Comparison of ENCODE assay signal across 9 cellular contexts in the genomic region with DNA sequence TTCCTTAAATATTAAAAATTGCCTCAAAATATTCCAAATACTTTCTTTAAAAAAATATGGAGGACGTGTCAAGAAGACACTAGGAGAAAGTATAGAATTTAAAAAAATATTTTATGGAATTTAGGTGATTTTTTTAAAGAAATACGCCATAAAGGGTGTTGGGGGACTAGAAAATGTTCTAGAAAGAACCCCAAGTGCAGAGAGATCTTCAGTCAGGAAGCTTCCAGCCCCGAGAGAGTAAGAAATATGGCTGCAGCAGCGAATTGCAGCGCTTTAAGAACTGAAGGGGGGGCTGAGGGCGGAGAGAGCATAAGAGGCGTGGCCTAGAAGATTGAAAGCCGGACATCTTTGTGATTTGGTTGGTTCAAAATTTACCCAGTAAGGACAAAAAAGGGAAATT. TPM values are rescaled to one million over a fixed set of nuclear protein-coding genes. Genes with fewer than 3 reads are reported as not detected.
DNase-seq lines count a peak whose midpoint lies in the region; ATAC-seq and TF ChIP-seq lines count a peak whose summit lies in the region.
"Had no signal": no experiment of that assay in that cellular context is flagged by ENCODE, and none has a peak within 500 bp of the region (broad histone marks: within the 10 kb centered on the region; RNA-seq: fewer than 3 reads in every experiment).

XIST (minus strand) TSS at position 248 of the 400 bp plus-strand sequence.

- no peak for TF ChIP-seq RAD21 in SK-N-SH (IDR thresholded peaks at IDR 0.05; ENCODE audit: low read length)

- H3K9ac ChIP-seq in SK-N-SH = peak within 1 kb of the TSS; percentile 99

- H3K36me3 ChIP-seq in SK-N-SH (replicated peaks in 1 of 2; ENCODE audit: control insufficient read depth in 1 of 2, insufficient read depth in 2 of 2, low read length in 1 of 2) = peaks cover 5 to 10% of the 10 kb centered on the region in 2 experiments
- no peaks in the 10 kb centered on the region for H3K36me3 ChIP-seq in spleen
- H3K36me3 ChIP-seq in HAP-1 (replicated peaks) = no peaks in the 10 kb centered on the region

- H3K4me1 ChIP-seq in SK-N-SH (ENCODE audit: control insufficient read depth in 1 of 2, insufficient read depth in 2 of 2, low read depth in 1 of 2, low read length in 1 of 2) (no peaks in the 10 kb centered on the region), spleen (peaks cover 0 to 18% (median 0%) of the 10 kb centered on the region in 6 donors), HAP-1 (peaks cover 22% of the 10 kb centered on the region)

- peak; percentile 81 for TF ChIP-seq POLR2A in GM18951 (IDR thresholded peaks at IDR 0.05; ENCODE audit: extremely low read depth, insufficient read depth, insufficient read length)
- peak in 2 of 3 donors; percentile 68 to 78 for TF ChIP-seq POLR2A in spleen (IDR thresholded peaks at IDR 0.05)

- POLR2A ChIA-PET in SK-N-SH (lab: Yijun Ruan, JAX) = no interaction called here

- peaks cover 33% of the 10 kb centered on the region for H4K20me1 ChIP-seq in SK-N-SH (ENCODE audit: insufficient read depth)

- H3K9me3 ChIP-seq in SK-N-SH = no peaks in the 10 kb centered on the region
- no peaks in the 10 kb centered on the region for H3K9me3 ChIP-seq in spleen
- H3K9me3 ChIP-seq in HAP-1 = no peaks in the 10 kb centered on the region

- 20% methylated on average over 8 of the region's 8 CpGs for WGBS in SK-N-SH (ENCODE audit: low lambda C conversion rate)
- WGBS in spleen, 5 donors = 45 to 92% (median 89%) methylated on average over 8 of the region's 8 CpGs

- intact Hi-C loops in spleen (cut with DNase I; ENCODE audit: low total_unique reads) = loop anchor here (10.0 kb wide), 2 partner anchors 492 to 702 kb away; no protein-coding TSS in a partner anchor

- no peaks in the 10 kb centered on the region for H3K9me2 ChIP-seq in SK-N-SH

- peak within 1 kb of the TSS; percentile 58; the same call in 1 of the 2 replicates for H2AFZ ChIP-seq in SK-N-SH (ENCODE audit: low read depth)

- H3K27me3 ChIP-seq in SK-N-SH (ENCODE audit: insufficient read depth) (no peaks in the 10 kb centered on the region), spleen (replicated peaks in 1 of 7) (no peaks in the 10 kb centered on the region), HAP-1 (ENCODE audit: low read depth) (no peaks in the 10 kb centered on the region)

- in situ Hi-C loops in GM18951 (cut with MboI; ENCODE audit: low sequenced_read_pairs, unreplicated experiment) (loop anchor here (10.0 kb wide), 2 partner anchors 162 to 282 kb away; no protein-coding TSS in a partner anchor), HAP-1 (cut with MboI; ENCODE audit: low sequenced_read_pairs) (loop anchor here (25.0 kb wide), 2 partner anchors 485 to 685 kb away; no protein-coding TSS in a partner anchor)

- peak within 1 kb of the TSS; percentile 87 to 96 for H3K27ac ChIP-seq in SK-N-SH (ENCODE audit: low read depth in 2 of 2, low read length in 1 of 2)
- H3K27ac ChIP-seq in spleen = peak within 1 kb of the TSS in 5 of 8 donors; percentile 62 to 89 (median 88)

- CTCF ChIA-PET in SK-N-SH (lab: Yijun Ruan, JAX) = no interaction called here

- ATAC-seq in HG03378 (IDR thresholded peaks at IDR 0.05; ENCODE audit: unreplicated experiment) (no peak), HG02571 (IDR thresholded peaks at IDR 0.05; ENCODE audit: unreplicated experiment) (no peak)

- no peak for TF ChIP-seq EP300 in SK-N-SH (IDR thresholded peaks at IDR 0.05; ENCODE audit: borderline replicate concordance in 1 of 2, low read depth in 1 of 2, low read length in 1 of 2)

- H3K4me3 ChIP-seq in SK-N-SH (ENCODE audit: low read depth in 2 of 2, low read length in 1 of 2) (peak within 1 kb of the TSS; percentile 70 to 72), spleen (peak within 1 kb of the TSS in 5 of 8 donors; percentile 44 to 77 (median 56)), HAP-1 (no peak within 1 kb of the TSS)

- DNase-seq in SK-N-SH (peak; percentile 57), fibroblast of the conjunctiva (ENCODE audit: low read depth) (peak; percentile 79), spleen (peak; percentile 86), HUDEP-2 (lab: John Stamatoyannopoulos, UW; ENCODE audit: unreplicated experiment in 76 of 76) (no peak), HAP-1 (ENCODE audit: low spot score in 2 of 2) (no peak)
- DNase-seq: NCI-H1436 had no signal

- TF ChIP-seq CTCF in SK-N-SH (IDR thresholded peaks at IDR 0.05) (no peak), spleen (IDR thresholded peaks at IDR 0.05 in 8 of 11, conservative IDR thresholded peaks at IDR 0.05 in 3 of 11) (no peak)

- no peaks in the 10 kb centered on the region for H3F3A ChIP-seq in SK-N-SH (replicated peaks; ENCODE audit: insufficient read depth)

- peaks cover 44% of the 10 kb centered on the region for H3K79me2 ChIP-seq in SK-N-SH (ENCODE audit: insufficient read depth)

- peak within 1 kb of the TSS; percentile 73 for H3K4me2 ChIP-seq in SK-N-SH

TF ChIP-seq in SK-N-SH, 30 proteins besides CTCF, POLR2A, EP300 and RAD21:
- TF ChIP-seq RCOR1 (IDR thresholded peaks at IDR 0.05; ENCODE audit: low read length) (no peak), SIN3A (IDR thresholded peaks at IDR 0.05; ENCODE audit: borderline replicate concordance, low read depth, low read length) (peak; percentile 69; the same call in 1 of the 2 replicates), MXI1 (IDR thresholded peaks at IDR 0.05; ENCODE audit: low read depth, low read length) (peak; percentile 28; the same call in 1 of the 2 replicates), MAX (IDR thresholded peaks at IDR 0.05; ENCODE audit: low read depth) (0 out of 2 replicates have a peak, but pooled peaks have one; percentile 18), POLR2AphosphoS5 (IDR thresholded peaks at IDR 0.05; ENCODE audit: low read depth, low read length) (peak; percentile 99), YY1 (IDR thresholded peaks at IDR 0.05; ENCODE audit: low read depth) (peak; percentile 84; the same call in 1 of the 2 replicates), TAF1 (IDR thresholded peaks at IDR 0.05; ENCODE audit: borderline replicate concordance, low read depth, low read length) (peak; percentile 100), ELF1 (IDR thresholded peaks at IDR 0.05) (no peak), GATA2 (CRISPR knock-in tag; IDR thresholded peaks at IDR 0.05) (no peak), FOSL2 (IDR thresholded peaks at IDR 0.05; ENCODE audit: borderline replicate concordance, low read depth) (no peak), IRF3 (IDR thresholded peaks at IDR 0.05; ENCODE audit: low read depth, low read length) (no peak), FOXM1 (IDR thresholded peaks at IDR 0.05; ENCODE audit: low read depth) (no peak)
- TF ChIP-seq, protein P1, sequence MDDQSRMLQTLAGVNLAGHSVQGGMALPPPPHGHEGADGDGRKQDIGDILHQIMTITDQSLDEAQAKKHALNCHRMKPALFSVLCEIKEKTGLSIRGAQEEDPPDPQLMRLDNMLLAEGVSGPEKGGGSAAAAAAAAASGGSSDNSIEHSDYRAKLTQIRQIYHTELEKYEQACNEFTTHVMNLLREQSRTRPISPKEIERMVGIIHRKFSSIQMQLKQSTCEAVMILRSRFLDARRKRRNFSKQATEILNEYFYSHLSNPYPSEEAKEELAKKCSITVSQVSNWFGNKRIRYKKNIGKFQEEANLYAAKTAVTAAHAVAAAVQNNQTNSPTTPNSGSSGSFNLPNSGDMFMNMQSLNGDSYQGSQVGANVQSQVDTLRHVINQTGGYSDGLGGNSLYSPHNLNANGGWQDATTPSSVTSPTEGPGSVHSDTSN (IDR thresholded peaks at IDR 0.05) = peak; percentile 67
- TF ChIP-seq, protein P2, sequence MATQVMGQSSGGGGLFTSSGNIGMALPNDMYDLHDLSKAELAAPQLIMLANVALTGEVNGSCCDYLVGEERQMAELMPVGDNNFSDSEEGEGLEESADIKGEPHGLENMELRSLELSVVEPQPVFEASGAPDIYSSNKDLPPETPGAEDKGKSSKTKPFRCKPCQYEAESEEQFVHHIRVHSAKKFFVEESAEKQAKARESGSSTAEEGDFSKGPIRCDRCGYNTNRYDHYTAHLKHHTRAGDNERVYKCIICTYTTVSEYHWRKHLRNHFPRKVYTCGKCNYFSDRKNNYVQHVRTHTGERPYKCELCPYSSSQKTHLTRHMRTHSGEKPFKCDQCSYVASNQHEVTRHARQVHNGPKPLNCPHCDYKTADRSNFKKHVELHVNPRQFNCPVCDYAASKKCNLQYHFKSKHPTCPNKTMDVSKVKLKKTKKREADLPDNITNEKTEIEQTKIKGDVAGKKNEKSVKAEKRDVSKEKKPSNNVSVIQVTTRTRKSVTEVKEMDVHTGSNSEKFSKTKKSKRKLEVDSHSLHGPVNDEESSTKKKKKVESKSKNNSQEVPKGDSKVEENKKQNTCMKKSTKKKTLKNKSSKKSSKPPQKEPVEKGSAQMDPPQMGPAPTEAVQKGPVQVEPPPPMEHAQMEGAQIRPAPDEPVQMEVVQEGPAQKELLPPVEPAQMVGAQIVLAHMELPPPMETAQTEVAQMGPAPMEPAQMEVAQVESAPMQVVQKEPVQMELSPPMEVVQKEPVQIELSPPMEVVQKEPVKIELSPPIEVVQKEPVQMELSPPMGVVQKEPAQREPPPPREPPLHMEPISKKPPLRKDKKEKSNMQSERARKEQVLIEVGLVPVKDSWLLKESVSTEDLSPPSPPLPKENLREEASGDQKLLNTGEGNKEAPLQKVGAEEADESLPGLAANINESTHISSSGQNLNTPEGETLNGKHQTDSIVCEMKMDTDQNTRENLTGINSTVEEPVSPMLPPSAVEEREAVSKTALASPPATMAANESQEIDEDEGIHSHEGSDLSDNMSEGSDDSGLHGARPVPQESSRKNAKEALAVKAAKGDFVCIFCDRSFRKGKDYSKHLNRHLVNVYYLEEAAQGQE (IDR thresholded peaks at IDR 0.05; ENCODE audit: low read depth, low read length) = peak; percentile 50; the same call in 1 of the 2 replicates

RNA-seq across cellular contexts. Expression of gene XIST, which starts in this region (rescaled TPM):
- polyA plus RNA-seq in SK-N-SH (2012; rRNA removed) = 135 and 215 TPM in 2 replicates
- polyA plus RNA-seq in SK-N-SH (2012; cell fraction: cytosol; rRNA removed) = 1.6 and 1.9 TPM in 2 replicates
- polyA plus RNA-seq in SK-N-SH (2012; cell fraction: nucleus; rRNA removed) = 846 and 1,404 TPM in 2 replicates
- total RNA-seq in spleen = 100 to 1,000 TPM in 5 of 7 donors, under 1 TPM in 2; 0.93 to 432 (median 388) TPM
- polyA plus RNA-seq in spleen = 100 to 1,000 TPM in 1 of 3 donors, under 1 TPM in 2; 0.05 to 448 (median 0.10) TPM

Comparison
In these comparisons a context has a peak if more than half of its experiments do, and no peak if none do; other contexts are left out.
1. DNase-seq: peak in SK-N-SH (single experiment), fibroblast of the conjunctiva (single experiment) and spleen (single experiment); none in HUDEP-2 (0 of 76) and HAP-1 (0 of 2).